Comparison of ENCODE assay signal across 8 cellular contexts in genomic region chr18:4068552-4069158, GRCh38.
DNase-seq lines count a peak whose midpoint lies in the region; ATAC-seq lines count a peak whose summit lies in the region.

No MANE protein-coding gene starts in this region.

- DNase-seq in DMS 273 (lab: John Stamatoyannopoulos, UW; ENCODE audit: unreplicated experiment) (peak; percentile 72), HPDE6-E6E7 (ENCODE audit: extremely low spot score) (peak; percentile 45), OCI-M1 (lab: John Stamatoyannopoulos, UW) (peak; percentile 78), astrocyte of the hippocampus (ENCODE audit: low read depth, low spot score) (peak; percentile 74), islet precursor cell (peak; percentile 57), amniotic stem cell (lab: John Stamatoyannopoulos, UW) (no peak)
- DNase-seq in stimulated activated CD8-positive, alpha-beta memory T cell treated with anti-CD3 and anti-CD28 coated beads, Interleukin-4, amount 100 ng/mL, for 48 hours, result peak; percentile 49

- peak; percentile 85 for ATAC-seq in GM19351 (IDR thresholded peaks at IDR 0.05; ENCODE audit: unreplicated experiment)
